Comparison of ENCODE assay signal across 18 cellular contexts in genomic region chr1:174818014-174818616, GRCh38.
DNase-seq lines count a peak whose midpoint lies in the region; ATAC-seq, FAIRE-seq and TF ChIP-seq lines count a peak whose summit lies in the region.
"Had no signal": no experiment of that assay in that cellular context is flagged by ENCODE, and none has a peak within 500 bp of the region (broad histone marks: within the 10 kb centered on the region; RNA-seq: fewer than 3 reads in every experiment).

No MANE protein-coding gene starts in this region.

- DNase-seq in GM12892 (ENCODE audit: insufficient read length) (no peak), GM19239 (ENCODE audit: insufficient read length, low spot score) (no peak), NCI-H146 treated with DMSO at 0.1 percent for 48 hours (lab: John Stamatoyannopoulos, UW; ENCODE audit: unreplicated experiment) (no peak), HPDE6-E6E7 (ENCODE audit: extremely low spot score) (no peak), KG1 (lab: John Stamatoyannopoulos, UW) (no peak), putamen (ENCODE audit: low spot score) (no peak)
- DNase-seq: activated T-cell treated with anti-CD3 and anti-CD28 coated beads, Interleukin-2, amount 50 U/mL, for 4 hours; anterior cingulate cortex; esophagus squamous epithelium; hypothalamus; left ventricle myocardium inferior; natural killer cell; NCI-H2081; NCI-H748 treated with DMSO at 0.1 percent for 48 hours; retina; upper lobe of right lung had no signal

- no peaks in the 10 kb centered on the region for H3K79me2 ChIP-seq in OCI-LY3 (ENCODE audit: low read length)

- H3K27me3 ChIP-seq in OCI-LY3 (ENCODE audit: low read depth, low read length): no peaks in the 10 kb centered on the region
- H3K27me3 ChIP-seq: esophagus squamous epithelium, upper lobe of right lung had no signal

- no peak overlapping the region for H2AFZ ChIP-seq in OCI-LY3 (ENCODE audit: low read depth, low read length)

- H3K9me3 ChIP-seq in OCI-LY3 (ENCODE audit: insufficient read depth, low read length): no peaks in the 10 kb centered on the region
- H3K9me3 ChIP-seq: esophagus squamous epithelium, left ventricle myocardium inferior, upper lobe of right lung had no signal

- TF ChIP-seq POLR2A in GM12892 (IDR thresholded peaks at IDR 0.05; ENCODE audit: low read depth, low read length): no peak

- H3K9ac ChIP-seq in OCI-LY3 (ENCODE audit: low read length): no peak overlapping the region

- peak overlapping the region; percentile 59 for H3K4me2 ChIP-seq in OCI-LY3 (ENCODE audit: low read length)

- peak overlapping the region; percentile 11; the same call in 1 of the 2 replicates for H3K4me3 ChIP-seq in OCI-LY3 (ENCODE audit: low read length)
- H3K4me3 ChIP-seq: esophagus squamous epithelium, left ventricle myocardium inferior, upper lobe of right lung had no signal

- peaks cover 49% of the 10 kb centered on the region for H3K4me1 ChIP-seq in OCI-LY3 (ENCODE audit: low read length)
- H3K4me1 ChIP-seq: upper lobe of right lung had no signal

- H4K20me1 ChIP-seq in OCI-LY3 (ENCODE audit: insufficient read depth, low read length): peaks cover 4% of the 10 kb centered on the region; the same call in 1 of the 2 replicates

- no peak overlapping the region for H3K27ac ChIP-seq in OCI-LY3 (ENCODE audit: low read length)
- H3K27ac ChIP-seq: esophagus squamous epithelium, left ventricle myocardium inferior, upper lobe of right lung had no signal

- H3K36me3 ChIP-seq in OCI-LY3 (replicated peaks; ENCODE audit: low read depth, low read length): no peaks in the 10 kb centered on the region
- H3K36me3 ChIP-seq: esophagus squamous epithelium, left ventricle myocardium inferior, upper lobe of right lung had no signal

- ATAC-seq in HG02759 (IDR thresholded peaks at IDR 0.05; ENCODE audit: unreplicated experiment): peak; percentile 59
- ATAC-seq: natural killer cell, upper lobe of right lung had no signal

- FAIRE-seq in GM12892 (lab: Jason Lieb, UNC) (peak; percentile 79), GM19239 (lab: Jason Lieb, UNC) (peak; percentile 76)

- no peak for TF ChIP-seq CTCF in OCI-LY3 (IDR thresholded peaks at IDR 0.05; ENCODE audit: low read depth, low read length)
